9 cellular contexts compared by ENCODE assay signal in the genomic region with DNA sequence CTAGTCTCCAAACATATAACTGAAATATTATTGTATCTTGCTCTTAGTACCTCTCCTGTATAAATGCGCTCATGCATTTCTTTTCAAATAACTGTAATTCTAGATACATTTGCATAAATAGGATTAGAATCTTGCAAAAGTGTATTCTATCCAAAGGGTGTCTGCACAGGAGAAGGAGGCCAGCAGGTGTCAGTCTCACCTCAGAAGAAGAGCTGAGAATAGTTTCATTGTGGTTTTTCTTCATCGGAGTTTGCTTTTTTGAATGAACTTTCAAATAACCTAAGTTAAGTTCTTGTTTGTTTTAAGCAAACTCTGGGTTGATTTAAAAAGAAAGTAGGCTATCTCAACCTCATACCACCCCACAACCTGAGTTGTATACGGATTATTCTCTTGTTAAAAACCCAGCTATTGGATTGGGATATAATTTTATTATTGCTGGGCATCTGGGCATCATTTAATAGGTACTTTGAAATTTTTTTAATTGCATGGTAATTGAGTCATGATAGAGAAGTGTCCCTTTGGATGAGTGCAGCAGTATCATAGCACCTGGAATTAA.
A peak's percentile ranks its signal among the peaks of the same experiment; 100 is the strongest.
DNase-seq lines count a peak whose midpoint lies in the region; ATAC-seq and TF ChIP-seq lines count a peak whose summit lies in the region.
"Had no signal": no experiment of that assay in that cellular context is flagged by ENCODE, and none has a peak within 500 bp of the region (broad histone marks: within the 10 kb centered on the region; RNA-seq: fewer than 3 reads in every experiment).

No MANE protein-coding gene starts in this region.

- intact Hi-C loops in adrenal gland (cut with DNase I), result loop anchor here in 1 of 2 donors (10.0 kb wide), 2 partner anchors 279 to 1079 kb away; no protein-coding TSS in a partner anchor
- intact Hi-C loops in stomach (cut with DNase I; ENCODE audit: low total_unique reads), result no loop called here

- TF ChIP-seq CTCF in adrenal gland (IDR thresholded peaks at IDR 0.05), result peak; percentile 64 to 86 (median 82)
- peak in 4 of 7 experiments; percentile 20 to 48 (median 36) for TF ChIP-seq CTCF in stomach (IDR thresholded peaks at IDR 0.05)

- DNase-seq in DMS53 treated with DMSO at 0.1 percent for 48 hours (lab: John Stamatoyannopoulos, UW; ENCODE audit: unreplicated experiment) (peak; percentile 35), NCI-H1105 treated with DMSO at 0.1 percent for 48 hours (lab: John Stamatoyannopoulos, UW) (peak; percentile 53), adrenal gland (peak; percentile 36 to 82 (median 64)), hepatic stellate cell (ENCODE audit: low spot score) (peak; percentile 12), stomach (no peak)
- no peak for DNase-seq in activated CD4-positive, alpha-beta T cell treated with anti-CD3 and anti-CD28 coated beads, Interleukin-2, amount 50 U/mL, for 4 hours

- 3 to 23% (median 6%) methylated on average over 3 of the region's 3 CpGs for WGBS in adrenal gland, 4 donors
- 5 to 26% (median 11%) methylated on average over 3 of the region's 3 CpGs for WGBS in stomach, 5 donors

- H3K4me1 ChIP-seq in adrenal gland (replicated peaks in 1 of 2), result no peaks in the 10 kb centered on the region
- H3K4me1 ChIP-seq in stomach, result peaks cover 0 to 16% (median 4%) of the 10 kb centered on the region in 4 donors

- no peak overlapping the region for H3K27ac ChIP-seq in adrenal gland
- no peak overlapping the region for H3K27ac ChIP-seq in stomach
- H3K27ac ChIP-seq: skin epidermis had no signal

- no peak for TF ChIP-seq EP300 in stomach (IDR thresholded peaks at IDR 0.05)

- H3K36me3 ChIP-seq in adrenal gland (replicated peaks in 1 of 2), result no peaks in the 10 kb centered on the region
- H3K36me3 ChIP-seq in stomach, result no peaks in the 10 kb centered on the region

- TF ChIP-seq POLR2A in adrenal gland (IDR thresholded peaks at IDR 0.05) (no peak), stomach (IDR thresholded peaks at IDR 0.05) (no peak)

- H3K4me3 ChIP-seq in adrenal gland (no peak overlapping the region), stomach (no peak overlapping the region)
- H3K4me3 ChIP-seq: skin epidermis had no signal

- H3K9me3 ChIP-seq in adrenal gland (replicated peaks in 1 of 3) (no peaks in the 10 kb centered on the region), stomach (no peaks in the 10 kb centered on the region)

- no peaks in the 10 kb centered on the region for H3K27me3 ChIP-seq in adrenal gland
- no peaks in the 10 kb centered on the region for H3K27me3 ChIP-seq in stomach

- ATAC-seq in GM21529 (IDR thresholded peaks at IDR 0.05; ENCODE audit: unreplicated experiment) (peak; percentile 58), GM21390 (IDR thresholded peaks at IDR 0.05; ENCODE audit: unreplicated experiment) (no peak)

Comparison
In these comparisons a context has a peak if more than half of its experiments do, and no peak if none do; other contexts are left out.
1. DNase-seq: peak in DMS53 treated with DMSO at 0.1 percent for 48 hours (single experiment), NCI-H1105 treated with DMSO at 0.1 percent for 48 hours (single experiment), adrenal gland (7 of 7) and hepatic stellate cell (single experiment); none in stomach (single experiment) and activated CD4-positive, alpha-beta T cell treated with anti-CD3 and anti-CD28 coated beads, Interleukin-2, amount 50 U/mL, for 4 hours (0 of 2).